Comparison of ENCODE assay signal across 8 cellular contexts in genomic region chr9:121201045-121201737, GRCh38.
DNase-seq lines count a peak whose midpoint lies in the region; ATAC-seq and TF ChIP-seq lines count a peak whose summit lies in the region.

No MANE protein-coding gene starts in this region.

- peak overlapping the region; percentile 89 for H3K27ac Mint-ChIP-seq in T-helper 1 cell treated with Interleukin-12 subunit alpha and Interleukin-12 subunit beta and Interleukin-4 antibody, amounts not matched to agents 30 μg/mL and 1 μg/mL, for 36 hours

- DNase-seq in NCI-H1436 (lab: John Stamatoyannopoulos, UW) (peak; percentile 3), NCI-H1436 treated with DMSO at 0.1 percent for 48 hours (lab: John Stamatoyannopoulos, UW) (no peak), astrocyte of the spinal cord (ENCODE audit: low read depth, low spot score) (no peak), iPS-NIHi7 (ENCODE audit: extremely low spot score) (peak; percentile 66), NCI-H187 treated with DMSO at 0.1 percent for 48 hours (lab: John Stamatoyannopoulos, UW) (no peak)
- DNase-seq in stimulated activated CD4-positive, alpha-beta T cell treated with anti-CD3 and anti-CD28 coated beads, Interleukin-15, amount 100 ng/mL, for 24 hours: peak; percentile 50

- H3K27me3 Mint-ChIP-seq in T-helper 1 cell treated with Interleukin-12 subunit alpha and Interleukin-12 subunit beta and Interleukin-4 antibody, amounts not matched to agents 30 μg/mL and 1 μg/mL, for 36 hours (ENCODE audit: low read depth): no peaks in the 10 kb centered on the region

- peaks cover 7% of the 10 kb centered on the region for H3K36me3 Mint-ChIP-seq in T-helper 1 cell treated with Interleukin-12 subunit alpha and Interleukin-12 subunit beta and Interleukin-4 antibody, amounts not matched to agents 30 μg/mL and 1 μg/mL, for 36 hours (ENCODE audit: low read depth)

- TF ChIP-seq CTCF in astrocyte of the spinal cord (IDR thresholded peaks at IDR 0.05; ENCODE audit: low read depth, low read length): no peak

- peak; percentile 13 for ATAC-seq in HG03025 (IDR thresholded peaks at IDR 0.05; ENCODE audit: low FRiP score, unreplicated experiment)

- no peaks in the 10 kb centered on the region for H3K9me3 Mint-ChIP-seq in T-helper 1 cell treated with Interleukin-12 subunit alpha and Interleukin-12 subunit beta and Interleukin-4 antibody, amounts not matched to agents 30 μg/mL and 1 μg/mL, for 36 hours

- in situ Hi-C loops in astrocyte of the spinal cord (cut with HindIII; ENCODE audit: low sequenced_read_pairs): no loop called here

- peak overlapping the region; percentile 78 for H3K4me3 ChIP-seq in astrocyte of the spinal cord (ENCODE audit: low read depth, low read length)

- H3K4me1 Mint-ChIP-seq in T-helper 1 cell treated with Interleukin-12 subunit alpha and Interleukin-12 subunit beta and Interleukin-4 antibody, amounts not matched to agents 30 μg/mL and 1 μg/mL, for 36 hours (ENCODE audit: low read depth): peaks cover 38% of the 10 kb centered on the region

- H3K4me3 Mint-ChIP-seq in T-helper 1 cell treated with Interleukin-12 subunit alpha and Interleukin-12 subunit beta and Interleukin-4 antibody, amounts not matched to agents 30 μg/mL and 1 μg/mL, for 36 hours: peak overlapping the region; percentile 91

Comparison
In these comparisons a context has a peak if more than half of its experiments do, and no peak if none do; other contexts are left out.
1. DNase-seq: peak in NCI-H1436 (single experiment), iPS-NIHi7 (single experiment) and stimulated activated CD4-positive, alpha-beta T cell treated with anti-CD3 and anti-CD28 coated beads, Interleukin-15, amount 100 ng/mL, for 24 hours (single experiment); none in NCI-H1436 treated with DMSO at 0.1 percent for 48 hours (single experiment), astrocyte of the spinal cord (single experiment) and NCI-H187 treated with DMSO at 0.1 percent for 48 hours (single experiment).